ENCODE assay signal across 1 cellular context in genomic region chr3:151852074-151852811, GRCh38.
TF ChIP-seq lines count a peak whose summit lies in the region.

No MANE protein-coding gene starts in this region.

TF ChIP-seq in K562, 482 proteins besides CTCF, POLR2A, EP300 and RAD21 (continued from another document):
- TF ChIP-seq TEAD4 (IDR thresholded peaks at IDR 0.05; ENCODE audit: low read length) (peak; percentile 70), TEAD4 (CRISPR knock-in tag; IDR thresholded peaks at IDR 0.05; ENCODE audit: borderline replicate concordance) (no peak), ZKSCAN3 (CRISPR knock-in tag; IDR thresholded peaks at IDR 0.05) (no peak), ETV6 (IDR thresholded peaks at IDR 0.05; ENCODE audit: borderline replicate concordance in 1 of 2, low read depth in 2 of 2, low read length in 1 of 2) (no peak), ETV6 (CRISPR knock-in tag; IDR thresholded peaks at IDR 0.05; ENCODE audit: borderline replicate concordance) (no peak), SP2 (IDR thresholded peaks at IDR 0.05; ENCODE audit: extremely low read depth, low read depth, low read length, poor library complexity, severe bottlenecking) (no peak), STAT5A (IDR thresholded peaks at IDR 0.05; ENCODE audit: borderline replicate concordance, low read length) (peak; percentile 50; the same call in 1 of the 2 replicates), ZNF23 (CRISPR knock-in tag; IDR thresholded peaks at IDR 0.05) (no peak)
